In genomic region chr3:51974277-51974962, GRCh38 we compare ENCODE assay signal across 6 cellular contexts. TPM values are rescaled to one million over a fixed set of nuclear protein-coding genes. Genes with fewer than 3 reads are reported as not detected.
DNase-seq lines count a peak whose midpoint lies in the region; ATAC-seq, FAIRE-seq and TF ChIP-seq lines count a peak whose summit lies in the region.

No MANE protein-coding gene starts in this region.

- H2BK12ac ChIP-seq in neuronal stem cell (ENCODE audit: low read length) = peak overlapping the region; percentile 96

- H3K14ac ChIP-seq in neuronal stem cell (ENCODE audit: low read length) = no peak overlapping the region

- peak overlapping the region; percentile 8 for H4K8ac ChIP-seq in neuronal stem cell (ENCODE audit: low read depth, low read length)

- peaks cover 0 to 2% (median 0%) of the 10 kb centered on the region in 7 donors for H3K9me3 Mint-ChIP-seq in CD14-positive monocyte

- no peak for FAIRE-seq in bronchial epithelial cell (lab: Jason Lieb, UNC)

- peak overlapping the region; percentile 8 for H2BK5ac ChIP-seq in neuronal stem cell (ENCODE audit: low read length)

- H3K27me3 ChIP-seq in bronchial epithelial cell (ENCODE audit: control insufficient read depth, insufficient read depth, low read length) (no peaks in the 10 kb centered on the region), neuronal stem cell (ENCODE audit: control insufficient read depth in 3 of 3, insufficient read depth in 3 of 3, low read depth in 1 of 3, low read length in 3 of 3) (peaks cover 0 to 2% (median 0%) of the 10 kb centered on the region in 3 experiments)

- DNase-seq in CD14-positive monocyte (ENCODE audit: low spot score) (no peak), bronchial epithelial cell (ENCODE audit: low read depth) (no peak), neuronal stem cell (ENCODE audit: low spot score) (no peak), NCI-H2029 treated with DMSO at 0.1 percent for 48 hours (lab: John Stamatoyannopoulos, UW) (no peak)

- H3K4me3 ChIP-seq in bronchial epithelial cell (ENCODE audit: low read depth, low read length) (peak overlapping the region; percentile 38), neuronal stem cell (ENCODE audit: low read length in 2 of 2) (peak overlapping the region; percentile 69 to 76)

- H3K4me1 Mint-ChIP-seq in CD14-positive monocyte = peaks cover 32% of the 10 kb centered on the region

- H4K91ac ChIP-seq in neuronal stem cell (ENCODE audit: low read depth, low read length, poor library complexity) = peak overlapping the region; percentile 77

- peak overlapping the region; percentile 13 for H3K23ac ChIP-seq in neuronal stem cell (ENCODE audit: low read depth, low read length, poor library complexity)

- H3K79me1 ChIP-seq in neuronal stem cell (ENCODE audit: low read depth, low read length) = no peaks in the 10 kb centered on the region

- H3K4ac ChIP-seq in neuronal stem cell (ENCODE audit: low read length) = peak overlapping the region; percentile 1

- H3K27ac ChIP-seq in neuronal stem cell (replicated peaks; ENCODE audit: low read length) = no peak overlapping the region

- H2BK15ac ChIP-seq in neuronal stem cell (ENCODE audit: low read length) = peak overlapping the region; percentile 84

- no peaks in the 10 kb centered on the region for H3K9me3 ChIP-seq in neuronal stem cell (replicated peaks in 1 of 2; ENCODE audit: control insufficient read depth in 2 of 2, insufficient read depth in 1 of 2, low read depth in 1 of 2, low read length in 2 of 2)

- ATAC-seq in HG03097 (IDR thresholded peaks at IDR 0.05; ENCODE audit: low FRiP score, unreplicated experiment) (peak; percentile 14), HG03159 (IDR thresholded peaks at IDR 0.05; ENCODE audit: unreplicated experiment) (no peak)

- intact Hi-C loops in CD14-positive monocyte (cut with micrococcal nuclease) = loop anchor here (2.0 kb wide), 1 partner anchor 32 kb away; the partner anchor contains the start of gene PARP3 (in 2 of the 2)

- H2AK5ac ChIP-seq in neuronal stem cell (ENCODE audit: low read depth, low read length) = peak overlapping the region; percentile 42

- peaks cover 0 to 5% (median 4%) of the 10 kb centered on the region in 3 donors for H3K27me3 Mint-ChIP-seq in CD14-positive monocyte (ENCODE audit: low read depth in 3 of 3)

- H3K36me3 Mint-ChIP-seq in CD14-positive monocyte = peaks cover 2 to 7% of the 10 kb centered on the region in 2 donors

- H3K27ac Mint-ChIP-seq in CD14-positive monocyte = peak overlapping the region; percentile 35 to 91 (median 85)

- H3K4me1 ChIP-seq in neuronal stem cell (ENCODE audit: control insufficient read depth in 2 of 2, insufficient read depth in 1 of 2, low read depth in 1 of 2, low read length in 2 of 2) = peaks cover 18 to 23% of the 10 kb centered on the region in 2 donors

- H2AFZ ChIP-seq in neuronal stem cell (ENCODE audit: low read length) = peak overlapping the region; percentile 98

- H3K9ac ChIP-seq in neuronal stem cell (ENCODE audit: low read depth, low read length, poor library complexity) = peak overlapping the region; percentile 71

- TF ChIP-seq CTCF in CD14-positive monocyte (IDR thresholded peaks at IDR 0.05) (peak; percentile 78), bronchial epithelial cell (IDR thresholded peaks at IDR 0.05; ENCODE audit: insufficient read depth, low read length, severe bottlenecking) (no peak)

- no peak overlapping the region for H2BK120ac ChIP-seq in neuronal stem cell (ENCODE audit: low read depth, low read length)

- H3K4me2 ChIP-seq in neuronal stem cell (ENCODE audit: insufficient read depth, low read length, poor library complexity, severe bottlenecking) = peak overlapping the region; percentile 93

- peak overlapping the region; percentile 94 to 97 for H3K4me3 Mint-ChIP-seq in CD14-positive monocyte

- H3K18ac ChIP-seq in neuronal stem cell (ENCODE audit: low read length) = peak overlapping the region; percentile 94

- H3K36me3 ChIP-seq in bronchial epithelial cell (ENCODE audit: control insufficient read depth, insufficient read depth, low read length) = peaks cover 2% of the 10 kb centered on the region
- H3K36me3 ChIP-seq in neuronal stem cell (replicated peaks in 1 of 2; ENCODE audit: control insufficient read depth in 2 of 2, insufficient read depth in 2 of 2, low read length in 2 of 2) = no peaks in the 10 kb centered on the region

- WGBS in neuronal stem cell (ENCODE audit: extremely low coverage in 2 of 2, insufficient read length in 2 of 2, insufficient replicate concordance in 1 of 2), 2 donors = no CpG with 5 or more reads among the region's 30 CpGs

RNA-seq across cellular contexts. Expression of gene ABHD14A, which starts 0.4 kb away (rescaled TPM):
- polyA plus RNA-seq in CD14-positive monocyte = 10 to 100 TPM; 11.7 to 13.2 TPM
- total RNA-seq in bronchial epithelial cell = 0.79 and 2.3 TPM in 2 replicates
- polyA plus RNA-seq in neuronal stem cell (2013, experiment 1 of 2) = 18.1 TPM
- polyA plus RNA-seq in neuronal stem cell (2013, experiment 2 of 2) = 16.4 TPM

RNA-seq across cellular contexts. Expression of gene ABHD14B, which starts 0.6 kb away (rescaled TPM):
- polyA plus RNA-seq in CD14-positive monocyte = 10 to 100 TPM; 20.3 to 23.4 TPM
- total RNA-seq in bronchial epithelial cell = 17.7 and 18.4 TPM in 2 replicates
- polyA plus RNA-seq in neuronal stem cell (2013, experiment 1 of 2) = 4.3 TPM
- polyA plus RNA-seq in neuronal stem cell (2013, experiment 2 of 2) = 4.5 TPM

RNA-seq across cellular contexts. Expression of gene PCBP4, which starts 7.2 kb away (rescaled TPM):
- under 1 TPM; 0.09 to 0.22 TPM for polyA plus RNA-seq in CD14-positive monocyte
- total RNA-seq in bronchial epithelial cell = 15.3 and 25.0 TPM in 2 replicates
- 68.8 TPM for polyA plus RNA-seq in neuronal stem cell (2013, experiment 1 of 2)
- 66.4 TPM for polyA plus RNA-seq in neuronal stem cell (2013, experiment 2 of 2)

RNA-seq across cellular contexts. Expression of gene ACY1, which starts 8.9 kb away (rescaled TPM):
- 10 to 100 TPM; 14.5 to 18.0 TPM for polyA plus RNA-seq in CD14-positive monocyte
- total RNA-seq in bronchial epithelial cell = 69.2 and 81.3 TPM in 2 replicates
- 7.8 TPM for polyA plus RNA-seq in neuronal stem cell (2013, experiment 1 of 2)
- 7.4 TPM for polyA plus RNA-seq in neuronal stem cell (2013, experiment 2 of 2)

RNA-seq across cellular contexts. Expression of gene GPR62, which starts 19.2 kb away (rescaled TPM):
- not detected for polyA plus RNA-seq in CD14-positive monocyte
- not detected in 2 replicates for total RNA-seq in bronchial epithelial cell
- 0.06 TPM for polyA plus RNA-seq in neuronal stem cell (2013, experiment 1 of 2)
- 0.07 TPM for polyA plus RNA-seq in neuronal stem cell (2013, experiment 2 of 2)
